1 cellular context compared by ENCODE assay signal in the genomic region with DNA sequence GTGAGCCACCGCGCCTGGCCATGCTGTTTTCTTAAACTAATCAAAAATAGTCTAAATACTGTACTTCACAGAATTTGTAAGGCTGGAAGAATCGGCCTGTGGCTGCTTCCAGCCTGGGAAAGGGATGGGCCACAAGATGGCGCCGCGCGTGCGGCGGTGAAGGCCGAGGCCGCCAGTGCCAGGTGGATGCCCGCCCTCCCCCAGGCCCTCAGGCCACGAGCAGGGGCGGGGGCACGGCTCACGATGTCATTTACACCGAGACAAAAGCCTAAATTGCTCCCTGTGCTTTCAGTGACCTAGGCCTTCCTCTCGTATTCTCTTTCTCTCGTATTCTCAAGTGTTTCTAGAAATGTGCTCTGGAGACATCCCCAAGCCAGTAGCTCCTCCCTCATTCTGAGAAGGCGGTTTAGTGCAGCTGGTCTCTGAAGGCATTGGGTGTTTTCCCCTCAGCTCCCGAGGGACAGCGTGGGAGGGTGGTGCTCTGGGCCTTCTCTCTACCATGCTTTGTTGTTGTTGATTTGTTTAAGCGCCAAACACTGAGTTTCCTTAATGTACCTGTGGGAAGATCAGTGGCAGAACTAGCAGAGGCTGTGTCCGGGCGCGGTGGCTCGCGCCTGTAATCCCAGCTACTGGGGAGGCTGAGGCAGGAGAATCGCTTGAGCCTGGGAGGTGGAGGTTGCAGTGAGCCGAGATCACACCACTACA.
TF ChIP-seq lines count a peak whose summit lies in the region.

No MANE protein-coding gene starts in this region.

TF ChIP-seq in GM12878, 131 proteins besides CTCF, POLR2A, EP300 and RAD21 (continued from another document and continues in another):
- TF ChIP-seq, protein P1, sequence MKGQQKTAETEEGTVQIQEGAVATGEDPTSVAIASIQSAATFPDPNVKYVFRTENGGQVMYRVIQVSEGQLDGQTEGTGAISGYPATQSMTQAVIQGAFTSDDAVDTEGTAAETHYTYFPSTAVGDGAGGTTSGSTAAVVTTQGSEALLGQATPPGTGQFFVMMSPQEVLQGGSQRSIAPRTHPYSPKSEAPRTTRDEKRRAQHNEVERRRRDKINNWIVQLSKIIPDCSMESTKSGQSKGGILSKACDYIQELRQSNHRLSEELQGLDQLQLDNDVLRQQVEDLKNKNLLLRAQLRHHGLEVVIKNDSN (IDR thresholded peaks at IDR 0.05; ENCODE audit: borderline replicate concordance, extremely low read length, insufficient read depth, low read depth, low read length), result no peak
- TF ChIP-seq YY1 (IDR thresholded peaks at IDR 0.05; ENCODE audit: low read depth, low read length) (peak; percentile 91), NR2F1 (conservative IDR thresholded peaks at IDR 0.05) (peak; percentile 70), NFXL1 (IDR thresholded peaks at IDR 0.05; ENCODE audit: borderline replicate concordance) (no peak), NBN (IDR thresholded peaks at IDR 0.05) (peak; percentile 90), SRF (IDR thresholded peaks at IDR 0.05; ENCODE audit: low read depth in 2 of 2, low read length in 2 of 2) (no peak), SMARCA5 (IDR thresholded peaks at IDR 0.05) (peak; percentile 24), RCOR1 (conservative IDR thresholded peaks at IDR 0.05; ENCODE audit: low read depth, low read length) (no peak), MEF2A (IDR thresholded peaks at IDR 0.05; ENCODE audit: insufficient read depth, low read depth, low read length) (0 out of 2 replicates have a peak, but pooled peaks have one; percentile 28), BCL11A (IDR thresholded peaks at IDR 0.05; ENCODE audit: low read depth, low read length) (peak; percentile 86; the same call in 1 of the 2 replicates), MEF2B (IDR thresholded peaks at IDR 0.05; ENCODE audit: partially characterized antibody, poor library complexity, severe bottlenecking) (peak; percentile 100), HDAC6 (IDR thresholded peaks at IDR 0.05; ENCODE audit: unreplicated experiment) (no peak), PAX8 (IDR thresholded peaks at IDR 0.05) (no peak), ESRRA (IDR thresholded peaks at IDR 0.05; ENCODE audit: low read length) (no peak; the same call in 1 of the 2 replicates), STAT1 (conservative IDR thresholded peaks at IDR 0.05) (no peak), CREB1 (IDR thresholded peaks at IDR 0.05; ENCODE audit: low read depth) (no peak), KLF5 (IDR thresholded peaks at IDR 0.05; ENCODE audit: partially characterized antibody) (no peak), HDAC2 (IDR thresholded peaks at IDR 0.05) (no peak), FOXK2 (IDR thresholded peaks at IDR 0.05) (peak; percentile 81), RB1 (IDR thresholded peaks at IDR 0.05; ENCODE audit: borderline replicate concordance) (peak; percentile 93; the same call in 1 of the 2 replicates), PAX5 (IDR thresholded peaks at IDR 0.05; ENCODE audit: borderline replicate concordance, low read depth, low read length) (peak; percentile 55; the same call in 1 of the 2 replicates), BMI1 (IDR thresholded peaks at IDR 0.05; ENCODE audit: borderline replicate concordance) (peak; percentile 42; the same call in 1 of the 2 replicates), RBBP5 (conservative IDR thresholded peaks at IDR 0.05) (0 out of 2 replicates have a peak, but pooled peaks have one; percentile 7), MYB (IDR thresholded peaks at IDR 0.05; ENCODE audit: borderline replicate concordance, low read depth, low read length) (peak; percentile 26; the same call in 1 of the 2 replicates), LARP7 (IDR thresholded peaks at IDR 0.05) (no peak; the same call in 1 of the 2 replicates), SMAD1 (IDR thresholded peaks at IDR 0.05; ENCODE audit: low read depth, partially characterized antibody) (no peak), NR2C1 (IDR thresholded peaks at IDR 0.05) (no peak), FOS (IDR thresholded peaks at IDR 0.05; ENCODE audit: borderline replicate concordance, extremely low read depth, insufficient read length) (no peak), SUPT20H (IDR thresholded peaks at IDR 0.05; ENCODE audit: borderline replicate concordance, control insufficient read depth, low read depth, low read length) (no peak), ZSCAN29 (IDR thresholded peaks at IDR 0.05) (no peak), ZNF622 (IDR thresholded peaks at IDR 0.05) (no peak), TCF12 (IDR thresholded peaks at IDR 0.05; ENCODE audit: low read depth, low read length) (peak; percentile 97), CBFB (IDR thresholded peaks at IDR 0.05; ENCODE audit: low read depth) (peak; percentile 81), CHD4 (IDR thresholded peaks at IDR 0.05) (0 out of 2 replicates have a peak, but pooled peaks have one; percentile 90)
- TF ChIP-seq, protein P2, sequence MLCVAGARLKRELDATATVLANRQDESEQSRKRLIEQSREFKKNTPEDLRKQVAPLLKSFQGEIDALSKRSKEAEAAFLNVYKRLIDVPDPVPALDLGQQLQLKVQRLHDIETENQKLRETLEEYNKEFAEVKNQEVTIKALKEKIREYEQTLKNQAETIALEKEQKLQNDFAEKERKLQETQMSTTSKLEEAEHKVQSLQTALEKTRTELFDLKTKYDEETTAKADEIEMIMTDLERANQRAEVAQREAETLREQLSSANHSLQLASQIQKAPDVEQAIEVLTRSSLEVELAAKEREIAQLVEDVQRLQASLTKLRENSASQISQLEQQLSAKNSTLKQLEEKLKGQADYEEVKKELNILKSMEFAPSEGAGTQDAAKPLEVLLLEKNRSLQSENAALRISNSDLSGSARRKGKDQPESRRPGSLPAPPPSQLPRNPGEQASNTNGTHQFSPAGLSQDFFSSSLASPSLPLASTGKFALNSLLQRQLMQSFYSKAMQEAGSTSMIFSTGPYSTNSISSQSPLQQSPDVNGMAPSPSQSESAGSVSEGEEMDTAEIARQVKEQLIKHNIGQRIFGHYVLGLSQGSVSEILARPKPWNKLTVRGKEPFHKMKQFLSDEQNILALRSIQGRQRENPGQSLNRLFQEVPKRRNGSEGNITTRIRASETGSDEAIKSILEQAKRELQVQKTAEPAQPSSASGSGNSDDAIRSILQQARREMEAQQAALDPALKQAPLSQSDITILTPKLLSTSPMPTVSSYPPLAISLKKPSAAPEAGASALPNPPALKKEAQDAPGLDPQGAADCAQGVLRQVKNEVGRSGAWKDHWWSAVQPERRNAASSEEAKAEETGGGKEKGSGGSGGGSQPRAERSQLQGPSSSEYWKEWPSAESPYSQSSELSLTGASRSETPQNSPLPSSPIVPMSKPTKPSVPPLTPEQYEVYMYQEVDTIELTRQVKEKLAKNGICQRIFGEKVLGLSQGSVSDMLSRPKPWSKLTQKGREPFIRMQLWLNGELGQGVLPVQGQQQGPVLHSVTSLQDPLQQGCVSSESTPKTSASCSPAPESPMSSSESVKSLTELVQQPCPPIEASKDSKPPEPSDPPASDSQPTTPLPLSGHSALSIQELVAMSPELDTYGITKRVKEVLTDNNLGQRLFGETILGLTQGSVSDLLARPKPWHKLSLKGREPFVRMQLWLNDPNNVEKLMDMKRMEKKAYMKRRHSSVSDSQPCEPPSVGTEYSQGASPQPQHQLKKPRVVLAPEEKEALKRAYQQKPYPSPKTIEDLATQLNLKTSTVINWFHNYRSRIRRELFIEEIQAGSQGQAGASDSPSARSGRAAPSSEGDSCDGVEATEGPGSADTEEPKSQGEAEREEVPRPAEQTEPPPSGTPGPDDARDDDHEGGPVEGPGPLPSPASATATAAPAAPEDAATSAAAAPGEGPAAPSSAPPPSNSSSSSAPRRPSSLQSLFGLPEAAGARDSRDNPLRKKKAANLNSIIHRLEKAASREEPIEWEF (IDR thresholded peaks at IDR 0.05; ENCODE audit: insufficient replicate concordance, low read depth, low read length), result no peak
- TF ChIP-seq, protein P3, sequence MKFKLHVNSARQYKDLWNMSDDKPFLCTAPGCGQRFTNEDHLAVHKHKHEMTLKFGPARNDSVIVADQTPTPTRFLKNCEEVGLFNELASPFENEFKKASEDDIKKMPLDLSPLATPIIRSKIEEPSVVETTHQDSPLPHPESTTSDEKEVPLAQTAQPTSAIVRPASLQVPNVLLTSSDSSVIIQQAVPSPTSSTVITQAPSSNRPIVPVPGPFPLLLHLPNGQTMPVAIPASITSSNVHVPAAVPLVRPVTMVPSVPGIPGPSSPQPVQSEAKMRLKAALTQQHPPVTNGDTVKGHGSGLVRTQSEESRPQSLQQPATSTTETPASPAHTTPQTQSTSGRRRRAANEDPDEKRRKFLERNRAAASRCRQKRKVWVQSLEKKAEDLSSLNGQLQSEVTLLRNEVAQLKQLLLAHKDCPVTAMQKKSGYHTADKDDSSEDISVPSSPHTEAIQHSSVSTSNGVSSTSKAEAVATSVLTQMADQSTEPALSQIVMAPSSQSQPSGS (IDR thresholded peaks at IDR 0.05; ENCODE audit: low read length), result peak; percentile 72
- TF ChIP-seq, protein P4, sequence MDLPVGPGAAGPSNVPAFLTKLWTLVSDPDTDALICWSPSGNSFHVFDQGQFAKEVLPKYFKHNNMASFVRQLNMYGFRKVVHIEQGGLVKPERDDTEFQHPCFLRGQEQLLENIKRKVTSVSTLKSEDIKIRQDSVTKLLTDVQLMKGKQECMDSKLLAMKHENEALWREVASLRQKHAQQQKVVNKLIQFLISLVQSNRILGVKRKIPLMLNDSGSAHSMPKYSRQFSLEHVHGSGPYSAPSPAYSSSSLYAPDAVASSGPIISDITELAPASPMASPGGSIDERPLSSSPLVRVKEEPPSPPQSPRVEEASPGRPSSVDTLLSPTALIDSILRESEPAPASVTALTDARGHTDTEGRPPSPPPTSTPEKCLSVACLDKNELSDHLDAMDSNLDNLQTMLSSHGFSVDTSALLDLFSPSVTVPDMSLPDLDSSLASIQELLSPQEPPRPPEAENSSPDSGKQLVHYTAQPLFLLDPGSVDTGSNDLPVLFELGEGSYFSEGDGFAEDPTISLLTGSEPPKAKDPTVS (IDR thresholded peaks at IDR 0.05; ENCODE audit: low read depth, low read length), result no peak
- TF ChIP-seq, protein P5, sequence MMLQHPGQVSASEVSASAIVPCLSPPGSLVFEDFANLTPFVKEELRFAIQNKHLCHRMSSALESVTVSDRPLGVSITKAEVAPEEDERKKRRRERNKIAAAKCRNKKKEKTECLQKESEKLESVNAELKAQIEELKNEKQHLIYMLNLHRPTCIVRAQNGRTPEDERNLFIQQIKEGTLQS (IDR thresholded peaks at IDR 0.05; ENCODE audit: borderline replicate concordance, extremely low read depth, low read depth, low read length), result no peak
- TF ChIP-seq, protein P6, sequence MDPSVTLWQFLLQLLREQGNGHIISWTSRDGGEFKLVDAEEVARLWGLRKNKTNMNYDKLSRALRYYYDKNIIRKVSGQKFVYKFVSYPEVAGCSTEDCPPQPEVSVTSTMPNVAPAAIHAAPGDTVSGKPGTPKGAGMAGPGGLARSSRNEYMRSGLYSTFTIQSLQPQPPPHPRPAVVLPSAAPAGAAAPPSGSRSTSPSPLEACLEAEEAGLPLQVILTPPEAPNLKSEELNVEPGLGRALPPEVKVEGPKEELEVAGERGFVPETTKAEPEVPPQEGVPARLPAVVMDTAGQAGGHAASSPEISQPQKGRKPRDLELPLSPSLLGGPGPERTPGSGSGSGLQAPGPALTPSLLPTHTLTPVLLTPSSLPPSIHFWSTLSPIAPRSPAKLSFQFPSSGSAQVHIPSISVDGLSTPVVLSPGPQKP (IDR thresholded peaks at IDR 0.05; ENCODE audit: low read depth, low read length), result no peak
- TF ChIP-seq, protein P7, sequence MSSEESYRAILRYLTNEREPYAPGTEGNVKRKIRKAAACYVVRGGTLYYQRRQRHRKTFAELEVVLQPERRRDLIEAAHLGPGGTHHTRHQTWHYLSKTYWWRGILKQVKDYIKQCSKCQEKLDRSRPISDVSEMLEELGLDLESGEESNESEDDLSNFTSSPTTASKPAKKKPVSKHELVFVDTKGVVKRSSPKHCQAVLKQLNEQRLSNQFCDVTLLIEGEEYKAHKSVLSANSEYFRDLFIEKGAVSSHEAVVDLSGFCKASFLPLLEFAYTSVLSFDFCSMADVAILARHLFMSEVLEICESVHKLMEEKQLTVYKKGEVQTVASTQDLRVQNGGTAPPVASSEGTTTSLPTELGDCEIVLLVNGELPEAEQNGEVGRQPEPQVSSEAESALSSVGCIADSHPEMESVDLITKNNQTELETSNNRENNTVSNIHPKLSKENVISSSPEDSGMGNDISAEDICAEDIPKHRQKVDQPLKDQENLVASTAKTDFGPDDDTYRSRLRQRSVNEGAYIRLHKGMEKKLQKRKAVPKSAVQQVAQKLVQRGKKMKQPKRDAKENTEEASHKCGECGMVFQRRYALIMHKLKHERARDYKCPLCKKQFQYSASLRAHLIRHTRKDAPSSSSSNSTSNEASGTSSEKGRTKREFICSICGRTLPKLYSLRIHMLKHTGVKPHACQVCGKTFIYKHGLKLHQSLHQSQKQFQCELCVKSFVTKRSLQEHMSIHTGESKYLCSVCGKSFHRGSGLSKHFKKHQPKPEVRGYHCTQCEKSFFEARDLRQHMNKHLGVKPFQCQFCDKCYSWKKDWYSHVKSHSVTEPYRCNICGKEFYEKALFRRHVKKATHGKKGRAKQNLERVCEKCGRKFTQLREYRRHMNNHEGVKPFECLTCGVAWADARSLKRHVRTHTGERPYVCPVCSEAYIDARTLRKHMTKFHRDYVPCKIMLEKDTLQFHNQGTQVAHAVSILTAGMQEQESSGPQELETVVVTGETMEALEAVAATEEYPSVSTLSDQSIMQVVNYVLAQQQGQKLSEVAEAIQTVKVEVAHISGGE (CRISPR knock-in tag; IDR thresholded peaks at IDR 0.05), result no peak
- TF ChIP-seq, protein P8, sequence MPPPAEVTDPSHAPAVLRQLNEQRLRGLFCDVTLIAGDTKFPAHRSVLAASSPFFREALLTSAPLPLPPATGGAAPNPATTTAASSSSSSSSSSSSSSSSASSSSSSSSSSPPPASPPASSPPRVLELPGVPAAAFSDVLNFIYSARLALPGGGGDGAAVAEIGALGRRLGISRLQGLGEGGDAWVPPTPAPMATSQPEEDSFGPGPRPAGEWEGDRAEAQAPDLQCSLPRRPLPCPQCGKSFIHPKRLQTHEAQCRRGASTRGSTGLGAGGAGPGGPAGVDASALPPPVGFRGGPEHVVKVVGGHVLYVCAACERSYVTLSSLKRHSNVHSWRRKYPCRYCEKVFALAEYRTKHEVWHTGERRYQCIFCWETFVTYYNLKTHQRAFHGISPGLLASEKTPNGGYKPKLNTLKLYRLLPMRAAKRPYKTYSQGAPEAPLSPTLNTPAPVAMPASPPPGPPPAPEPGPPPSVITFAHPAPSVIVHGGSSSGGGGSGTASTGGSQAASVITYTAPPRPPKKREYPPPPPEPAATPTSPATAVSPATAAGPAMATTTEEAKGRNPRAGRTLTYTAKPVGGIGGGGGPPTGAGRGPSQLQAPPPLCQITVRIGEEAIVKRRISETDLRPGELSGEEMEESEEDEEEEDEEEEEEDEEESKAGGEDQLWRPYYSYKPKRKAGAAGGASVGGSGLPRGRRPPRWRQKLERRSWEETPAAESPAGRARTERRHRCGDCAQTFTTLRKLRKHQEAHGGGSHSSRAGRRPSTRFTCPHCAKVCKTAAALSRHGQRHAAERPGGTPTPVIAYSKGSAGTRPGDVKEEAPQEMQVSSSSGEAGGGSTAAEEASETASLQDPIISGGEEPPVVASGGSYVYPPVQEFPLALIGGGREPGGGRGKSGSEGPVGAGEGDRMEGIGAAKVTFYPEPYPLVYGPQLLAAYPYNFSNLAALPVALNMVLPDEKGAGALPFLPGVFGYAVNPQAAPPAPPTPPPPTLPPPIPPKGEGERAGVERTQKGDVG (CRISPR knock-in tag; IDR thresholded peaks at IDR 0.05), result no peak
- TF ChIP-seq, protein P9, sequence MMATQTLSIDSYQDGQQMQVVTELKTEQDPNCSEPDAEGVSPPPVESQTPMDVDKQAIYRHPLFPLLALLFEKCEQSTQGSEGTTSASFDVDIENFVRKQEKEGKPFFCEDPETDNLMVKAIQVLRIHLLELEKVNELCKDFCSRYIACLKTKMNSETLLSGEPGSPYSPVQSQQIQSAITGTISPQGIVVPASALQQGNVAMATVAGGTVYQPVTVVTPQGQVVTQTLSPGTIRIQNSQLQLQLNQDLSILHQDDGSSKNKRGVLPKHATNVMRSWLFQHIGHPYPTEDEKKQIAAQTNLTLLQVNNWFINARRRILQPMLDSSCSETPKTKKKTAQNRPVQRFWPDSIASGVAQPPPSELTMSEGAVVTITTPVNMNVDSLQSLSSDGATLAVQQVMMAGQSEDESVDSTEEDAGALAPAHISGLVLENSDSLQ (IDR thresholded peaks at IDR 0.05), result no peak
